In the genomic region with DNA sequence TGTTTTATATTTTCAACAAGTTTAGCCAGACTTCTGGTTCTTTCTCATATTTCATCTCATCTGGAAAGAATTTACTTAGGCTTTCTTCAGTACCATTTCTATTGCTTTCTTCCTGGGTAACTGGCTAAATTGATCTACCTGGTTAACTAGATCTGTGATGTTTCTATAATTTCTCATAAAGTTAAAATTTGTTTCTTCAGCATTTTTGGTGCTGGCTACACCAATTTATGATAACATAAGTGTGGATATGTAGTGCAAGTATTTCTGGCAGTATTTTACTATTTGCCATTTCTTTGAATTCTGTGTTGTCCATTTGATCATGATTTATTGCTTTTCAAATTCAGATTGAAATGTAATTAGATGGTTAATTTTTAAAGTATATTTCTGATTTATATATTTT, we compare ENCODE assay signal across 12 cellular contexts.
"Had no signal": no experiment of that assay in that cellular context is flagged by ENCODE, and none has a peak within 500 bp of the region (broad histone marks: within the 10 kb centered on the region; RNA-seq: fewer than 3 reads in every experiment).

No MANE protein-coding gene starts in this region.

- H3K36me3 ChIP-seq: cardiac muscle cell had no signal

- DNase-seq: esophagus squamous epithelium; foreskin fibroblast; mucosa of descending colon; nucleus accumbens; psoas muscle; stimulated activated CD4-positive, alpha-beta T cell treated with anti-CD3 and anti-CD28 coated beads, Interleukin-12 subunit alpha, Interleukin-12 subunit beta, amount 100 ng/mL, for 4 hours; stimulated activated naive CD4-positive, alpha-beta T cell treated with Interleukin-2 at 50 U/mL for 16 hours; T1000; trophoblast cell had no signal

- H3K27ac ChIP-seq: cardiac muscle cell, esophagus squamous epithelium, psoas muscle had no signal

- H3K9me3 ChIP-seq: esophagus squamous epithelium, mucosa of descending colon, psoas muscle had no signal

- H3K4me3 Mint-ChIP-seq: natural killer cell treated with Interleukin-12 subunit alpha and Interleukin-12 subunit beta and Interleukin-15 and Interleukin-18, amount 100 ng/mL, for 72 hours had no signal

- H3K27me3 ChIP-seq: cardiac muscle cell, esophagus squamous epithelium had no signal

- H3K27me3 Mint-ChIP-seq: natural killer cell treated with Interleukin-12 subunit alpha and Interleukin-12 subunit beta and Interleukin-15 and Interleukin-18, amount 100 ng/mL, for 72 hours had no signal

- H3K27ac Mint-ChIP-seq: natural killer cell treated with Interleukin-12 subunit alpha and Interleukin-12 subunit beta and Interleukin-15 and Interleukin-18, amount 100 ng/mL, for 72 hours had no signal

- ATAC-seq: psoas muscle, sciatic nerve had no signal

- H3K36me3 Mint-ChIP-seq: natural killer cell treated with Interleukin-12 subunit alpha and Interleukin-12 subunit beta and Interleukin-15 and Interleukin-18, amount 100 ng/mL, for 72 hours had no signal

- H3K9me3 Mint-ChIP-seq: natural killer cell treated with Interleukin-12 subunit alpha and Interleukin-12 subunit beta and Interleukin-15 and Interleukin-18, amount 100 ng/mL, for 72 hours had no signal

- H3K4me3 ChIP-seq: cardiac muscle cell, esophagus squamous epithelium, mucosa of descending colon, psoas muscle had no signal
